In the genomic region with DNA sequence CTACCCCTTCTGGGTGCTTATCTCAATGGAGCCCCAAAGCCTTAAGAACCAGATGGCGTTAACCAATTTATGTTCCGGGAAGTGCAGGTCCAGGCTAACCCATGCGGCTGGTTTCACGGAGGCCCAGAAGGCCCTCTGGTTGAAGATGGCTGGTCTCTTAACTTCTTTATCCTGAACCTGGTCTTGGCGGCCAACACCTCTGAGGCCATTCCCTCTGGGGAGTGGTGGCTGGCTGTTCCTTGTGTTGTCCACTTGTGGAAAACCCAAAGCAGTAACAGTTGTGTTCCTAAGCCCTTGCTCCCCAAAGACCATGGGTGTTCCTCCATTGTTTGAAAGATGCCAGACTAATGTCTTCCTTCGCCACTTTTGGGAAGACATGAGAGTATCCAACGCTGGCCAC, we compare ENCODE assay signal across 8 cellular contexts. TPM values are rescaled to one million over a fixed set of nuclear protein-coding genes. Genes with fewer than 3 reads are reported as not detected.
DNase-seq lines count a peak whose midpoint lies in the region; FAIRE-seq and TF ChIP-seq lines count a peak whose summit lies in the region.

No MANE protein-coding gene starts in this region.

- peak overlapping the region in 1 of 2 donors; percentile 25 for H3K4me3 ChIP-seq in CD4-positive, alpha-beta memory T cell (ENCODE audit: low read length in 2 of 2)
- H3K4me3 ChIP-seq in NT2/D1 (ENCODE audit: insufficient read length, low read depth) (peak overlapping the region; percentile 12), H1 (ENCODE audit: extremely low read depth in 1 of 4, insufficient read depth in 2 of 4, low read depth in 3 of 4, low read length in 4 of 4) (peak overlapping the region in 2 of 4 experiments; percentile 60 to 70; a peak in 3 of 8 replicates), neuronal stem cell (ENCODE audit: low read length in 2 of 2) (peak overlapping the region; percentile 24 to 59), colonic mucosa (no peak overlapping the region)

- H3K79me2 ChIP-seq in H1 (ENCODE audit: control insufficient read depth in 1 of 2, insufficient read depth in 2 of 2, low read length in 2 of 2), result no peaks in the 10 kb centered on the region

- no peak for TF ChIP-seq RAD21 in H1 (IDR thresholded peaks at IDR 0.05 in 1 of 2, conservative IDR thresholded peaks at IDR 0.05 in 1 of 2; ENCODE audit: low read depth in 2 of 2, low read length in 2 of 2)

- WGBS in H1 (ENCODE audit: extremely low coverage in 1 of 2, insufficient coverage in 1 of 2, insufficient read length in 1 of 2, insufficient replicate concordance in 2 of 2, low coverage in 1 of 2, low lambda C conversion rate in 2 of 2, missing lambda C conversion rate in 1 of 2), 2 experiments, result 94% methylated on average over 7 of the region's 7 CpGs; no CpG with 5 or more reads in 1 of the 2 experiments
- no CpG with 5 or more reads among the region's 7 CpGs for WGBS in neuronal stem cell (ENCODE audit: extremely low coverage in 2 of 2, insufficient read length in 2 of 2, insufficient replicate concordance in 1 of 2), 2 donors

- peak overlapping the region in 4 of 7 donors; percentile 10 to 74 (median 62) for H3K27ac Mint-ChIP-seq in CD4-positive, alpha-beta memory T cell

- H3K56ac ChIP-seq in H1 (replicated peaks; ENCODE audit: insufficient read length, low read depth, low read length), result no peak overlapping the region

- H3K4me2 ChIP-seq in H1 (ENCODE audit: insufficient read depth in 1 of 2, low read depth in 2 of 2, low read length in 2 of 2), result peak overlapping the region in 1 of 2 experiments; percentile 13; a peak in 1 of 4 replicates
- peak overlapping the region; percentile 26 for H3K4me2 ChIP-seq in neuronal stem cell (ENCODE audit: insufficient read depth, low read length, poor library complexity, severe bottlenecking)

- H3K36me3 Mint-ChIP-seq in CD4-positive, alpha-beta memory T cell, result peaks cover 0 to 1% of the 10 kb centered on the region in 2 donors

- no peak overlapping the region for H2BK20ac ChIP-seq in H1 (ENCODE audit: low read length)

- peak overlapping the region; percentile 66 to 82 (median 76) for H3K4me3 Mint-ChIP-seq in CD4-positive, alpha-beta memory T cell

- H2AFZ ChIP-seq in H1 (ENCODE audit: low read length) (0 out of 2 replicates have a peak overlapping the region, but pooled peaks have one; percentile 19), neuronal stem cell (ENCODE audit: low read length) (peak overlapping the region; percentile 18)

- no peak for DNase-seq in CD4-positive, alpha-beta memory T cell
- DNase-seq in NT2/D1 (ENCODE audit: low read depth, low spot score) (no peak), H1 (ENCODE audit: low read depth in 1 of 2, low spot score in 2 of 2) (no peak), neuronal stem cell (ENCODE audit: low spot score) (no peak), colonic mucosa (no peak), activated gamma-delta T cell treated with Interleukin-2 at 50 U/mL for 16 hours (no peak), amniotic stem cell (lab: John Stamatoyannopoulos, UW) (no peak), NCI-H2081 (lab: John Stamatoyannopoulos, UW) (no peak)

- H2BK120ac ChIP-seq in H1 (replicated peaks; ENCODE audit: low read depth, low read length) (peak overlapping the region; percentile 30), neuronal stem cell (ENCODE audit: low read depth, low read length) (no peak overlapping the region)

- H3K4me1 ChIP-seq in CD4-positive, alpha-beta memory T cell (ENCODE audit: insufficient read depth, low read length), result peaks cover 31% of the 10 kb centered on the region
- no peaks in the 10 kb centered on the region for H3K4me1 ChIP-seq in NT2/D1 (ENCODE audit: insufficient read depth, insufficient read length)
- H3K4me1 ChIP-seq in H1 (replicated peaks in 1 of 4; ENCODE audit: control insufficient read depth in 3 of 4, insufficient read depth in 4 of 4, low read length in 3 of 4), result no peaks in the 10 kb centered on the region; a peak in 1 of 7 replicates
- peaks cover 0 to 1% of the 10 kb centered on the region in 2 donors for H3K4me1 ChIP-seq in neuronal stem cell (ENCODE audit: control insufficient read depth in 2 of 2, insufficient read depth in 1 of 2, low read depth in 1 of 2, low read length in 2 of 2)
- H3K4me1 ChIP-seq in colonic mucosa, result no peaks in the 10 kb centered on the region

- no peak for TF ChIP-seq POLR2A in H1 (IDR thresholded peaks at IDR 0.05; ENCODE audit: control extremely low read depth in 1 of 2, low read depth in 2 of 2, low read length in 2 of 2)

- no peak overlapping the region for H3K4ac ChIP-seq in H1 (replicated peaks; ENCODE audit: insufficient read length, low read depth, low read length)
- no peak overlapping the region for H3K4ac ChIP-seq in neuronal stem cell (ENCODE audit: low read length)

- no peaks in the 10 kb centered on the region for H3K27me3 Mint-ChIP-seq in CD4-positive, alpha-beta memory T cell

- peaks cover 0 to 2% (median 0%) of the 10 kb centered on the region in 8 donors for H3K9me3 Mint-ChIP-seq in CD4-positive, alpha-beta memory T cell

- no peaks in the 10 kb centered on the region for H3K36me3 ChIP-seq in CD4-positive, alpha-beta memory T cell (ENCODE audit: insufficient read depth, low read length)
- H3K36me3 ChIP-seq in NT2/D1 (ENCODE audit: insufficient read depth, insufficient read length, low read length), result no peaks in the 10 kb centered on the region
- no peaks in the 10 kb centered on the region for H3K36me3 ChIP-seq in H1 (ENCODE audit: control insufficient read depth in 2 of 4, insufficient read depth in 4 of 4, low read length in 3 of 4)
- no peaks in the 10 kb centered on the region for H3K36me3 ChIP-seq in neuronal stem cell (replicated peaks in 1 of 2; ENCODE audit: control insufficient read depth in 2 of 2, insufficient read depth in 2 of 2, low read length in 2 of 2)
- no peaks in the 10 kb centered on the region for H3K36me3 ChIP-seq in colonic mucosa

- TF ChIP-seq CTCF in H1 (IDR thresholded peaks at IDR 0.05; ENCODE audit: control extremely low read depth in 1 of 3, insufficient read depth in 1 of 3, low read depth in 1 of 3, low read length in 3 of 3) (no peak), colonic mucosa (IDR thresholded peaks at IDR 0.05) (no peak)

- H3K9me3 ChIP-seq in CD4-positive, alpha-beta memory T cell (ENCODE audit: control insufficient read depth in 1 of 2, low read length in 2 of 2), result no peaks in the 10 kb centered on the region
- H3K9me3 ChIP-seq in NT2/D1 (ENCODE audit: insufficient read depth, low read length) (0 out of 2 replicates have a peak, but pooled peaks cover 5% of the 10 kb centered on the region), H1 (ENCODE audit: insufficient read depth in 2 of 2, low read depth in 1 of 2, low read length in 1 of 2) (peaks cover 0 to 2% of the 10 kb centered on the region in 2 experiments; a peak in 1 of 4 replicates), neuronal stem cell (replicated peaks in 1 of 2; ENCODE audit: control insufficient read depth in 2 of 2, insufficient read depth in 1 of 2, low read depth in 1 of 2, low read length in 2 of 2) (peaks cover 0 to 5% of the 10 kb centered on the region in 2 donors), colonic mucosa (no peaks in the 10 kb centered on the region)

- intact Hi-C loops in CD4-positive, alpha-beta memory T cell (cut with micrococcal nuclease), result loop anchor here (5.0 to 10.0 kb wide), 4 partner anchors 146 to 512 kb away; a partner anchor contains a TSS
- intact Hi-C loops in colonic mucosa (cut with DNase I), result loop anchor here (10.0 kb wide), 1 partner anchor 258 kb away; a partner anchor contains a TSS

- H4K20me1 ChIP-seq in H1 (replicated peaks in 1 of 2; ENCODE audit: control insufficient read depth in 1 of 2, insufficient read depth in 2 of 2, low read length in 2 of 2), result no peaks in the 10 kb centered on the region

- no peaks in the 10 kb centered on the region for H3K27me3 ChIP-seq in CD4-positive, alpha-beta memory T cell (ENCODE audit: insufficient read depth, low read length)
- H3K27me3 ChIP-seq in NT2/D1 (ENCODE audit: insufficient read depth, insufficient read length) (peaks cover 25% of the 10 kb centered on the region), H1 (replicated peaks in 1 of 4; ENCODE audit: control insufficient read depth in 3 of 4, extremely low read depth in 1 of 4, insufficient read depth in 3 of 4, low read length in 3 of 4) (peaks cover 3 to 27% (median 16%) of the 10 kb centered on the region in 4 experiments), neuronal stem cell (ENCODE audit: control insufficient read depth in 3 of 3, insufficient read depth in 3 of 3, low read depth in 1 of 3, low read length in 3 of 3) (peaks cover 2 to 33% (median 10%) of the 10 kb centered on the region in 3 experiments), colonic mucosa (no peaks in the 10 kb centered on the region)

- no peak overlapping the region for H4K91ac ChIP-seq in H1 (replicated peaks; ENCODE audit: insufficient read length, low read length)
- H4K91ac ChIP-seq in neuronal stem cell (ENCODE audit: low read depth, low read length, poor library complexity), result no peak overlapping the region

- CTCF ChIA-PET in CD4-positive, alpha-beta memory T cell (lab: Charles Lee; ENCODE audit: partially characterized antibody), result interaction anchor here (1.1 kb wide), 1 partner anchor 276 kb away, joined by 5 read pairs; no protein-coding TSS in a partner anchor
- CTCF ChIA-PET in H1 (lab: Charles Lee; ENCODE audit: partially characterized antibody), result interaction anchor here (0.7 to 1.1 kb wide), 2 partner anchors 12 to 194 kb away, joined by 3 read pairs; no protein-coding TSS in a partner anchor

- H3K4me1 Mint-ChIP-seq in CD4-positive, alpha-beta memory T cell, result peaks cover 12 to 38% (median 27%) of the 10 kb centered on the region in 4 donors

- FAIRE-seq in H1 (lab: Jason Lieb, UNC), result no peak

- H3K23ac ChIP-seq in H1 (ENCODE audit: insufficient read length), result no peak overlapping the region
- no peak overlapping the region for H3K23ac ChIP-seq in neuronal stem cell (ENCODE audit: low read depth, low read length, poor library complexity)

- no peaks in the 10 kb centered on the region for H3K79me1 ChIP-seq in H1 (ENCODE audit: low read depth, low read length)
- H3K79me1 ChIP-seq in neuronal stem cell (ENCODE audit: low read depth, low read length), result no peaks in the 10 kb centered on the region

- H4K5ac ChIP-seq in H1 (ENCODE audit: insufficient read length, low read depth, low read length), result no peak overlapping the region

- H2BK12ac ChIP-seq in H1 (ENCODE audit: low read depth, low read length) (no peak overlapping the region), neuronal stem cell (ENCODE audit: low read length) (no peak overlapping the region)

- no peaks in the 10 kb centered on the region; the same call in 1 of the 2 replicates for H3K23me2 ChIP-seq in H1 (ENCODE audit: low read depth, low read length)

- H2BK5ac ChIP-seq in H1 (ENCODE audit: low read depth, low read length), result no peak overlapping the region
- no peak overlapping the region for H2BK5ac ChIP-seq in neuronal stem cell (ENCODE audit: low read length)

- H3K27ac ChIP-seq in CD4-positive, alpha-beta memory T cell (ENCODE audit: low read depth, low read length), result no peak overlapping the region
- H3K27ac ChIP-seq in H1 (ENCODE audit: low read depth, low read length) (no peak overlapping the region), neuronal stem cell (replicated peaks; ENCODE audit: low read length) (no peak overlapping the region), colonic mucosa (no peak overlapping the region)

- no peak for TF ChIP-seq EP300 in H1 (IDR thresholded peaks at IDR 0.05; ENCODE audit: borderline replicate concordance in 1 of 2, low read depth in 2 of 2, low read length in 2 of 2)

- POLR2A ChIA-PET in CD4-positive, alpha-beta memory T cell (lab: Charles Lee; ENCODE audit: partially characterized antibody), result interaction anchor here (1.0 to 1.2 kb wide), 2 partner anchors 108 to 223 kb away, joined by 3 read pairs; no protein-coding TSS in a partner anchor
- POLR2A ChIA-PET in H1 (lab: Charles Lee; ENCODE audit: partially characterized antibody), result no interaction called here

- H3K14ac ChIP-seq in H1 (ENCODE audit: insufficient read length) (no peak overlapping the region), neuronal stem cell (ENCODE audit: low read length) (no peak overlapping the region)

- H2BK15ac ChIP-seq in H1 (ENCODE audit: low read length) (no peak overlapping the region), neuronal stem cell (ENCODE audit: low read length) (no peak overlapping the region)

- no peak overlapping the region for H2AK5ac ChIP-seq in H1 (ENCODE audit: low read depth, low read length)
- no peak overlapping the region for H2AK5ac ChIP-seq in neuronal stem cell (ENCODE audit: low read depth, low read length)

- H4K8ac ChIP-seq in H1 (ENCODE audit: extremely low read depth, insufficient read depth, low read length), result no peak overlapping the region
- H4K8ac ChIP-seq in neuronal stem cell (ENCODE audit: low read depth, low read length), result no peak overlapping the region

- H3K18ac ChIP-seq in H1 (ENCODE audit: extremely low read depth, low read length) (no peak overlapping the region), neuronal stem cell (ENCODE audit: low read length) (no peak overlapping the region)

- H3K9ac ChIP-seq in NT2/D1 (ENCODE audit: insufficient read length, low read depth) (no peak overlapping the region), H1 (replicated peaks in 1 of 4; ENCODE audit: extremely low read depth in 1 of 4, low read depth in 3 of 4, low read length in 3 of 4) (no peak overlapping the region), neuronal stem cell (ENCODE audit: low read depth, low read length, poor library complexity) (no peak overlapping the region), colonic mucosa (ENCODE audit: low read depth in 2 of 2, low read length in 2 of 2) (no peak overlapping the region)

RNA-seq across cellular contexts. Expression of a gene that starts 1.5 kb away (rescaled TPM):
- 10 to 100 TPM; 37.5 to 42.4 TPM for total RNA-seq in CD4-positive, alpha-beta memory T cell
- polyA plus RNA-seq in CD4-positive, alpha-beta memory T cell, result 1 to 10 TPM in 1 of 2 donors, under 1 TPM in 1; 0.91 to 2.5 TPM
- 5.3 and 6.0 TPM in 2 replicates for total RNA-seq in H1 (2021; fragmentation: NEBNext Ultra II Directional; extraction: Animal tissue kit (Norgen Biotek cat#: 25700))
- 0.33 and 0.38 TPM in 2 replicates for polyA plus RNA-seq in H1 (2011; rRNA removed)
- polyA plus RNA-seq in H1 (2011; cell fraction: cytosol; rRNA removed), result 0.26 TPM
- polyA plus RNA-seq in H1 (2011; cell fraction: nucleus; rRNA removed), result 0.44 TPM
- polyA plus RNA-seq in H1 (2012, experiment 1 of 2), result 0.56 to 0.92 TPM (median 0.87 TPM) in 4 replicates
- 0.01 TPM for polyA plus RNA-seq in H1 (2012, experiment 2 of 2)
- 1.1 TPM for polyA plus RNA-seq in H1 (2013, experiment 1 of 2)
- 1.0 TPM for polyA plus RNA-seq in H1 (2013, experiment 2 of 2)
- polyA minus RNA-seq in H1 (2011; rRNA and poly(A)+ RNA removed), result 3.2 and 3.3 TPM in 2 replicates
- 1.1 TPM for polyA minus RNA-seq in H1 (2011; cell fraction: cytosol; rRNA and poly(A)+ RNA removed)
- polyA minus RNA-seq in H1 (2011; cell fraction: nucleus; rRNA and poly(A)+ RNA removed), result 3.1 TPM
- 4.4 TPM for polyA plus RNA-seq in neuronal stem cell (2013, experiment 1 of 2)
- 4.7 TPM for polyA plus RNA-seq in neuronal stem cell (2013, experiment 2 of 2)
- total RNA-seq in colonic mucosa, result 1 to 10 TPM; 4.8 TPM
